ENCODE assay signal across 12 cellular contexts in genomic region chr10:98055875-98056516, GRCh38. TPM values are rescaled to one million over a fixed set of nuclear protein-coding genes. Genes with fewer than 3 reads are reported as not detected.
DNase-seq lines count a peak whose midpoint lies in the region; ATAC-seq and TF ChIP-seq lines count a peak whose summit lies in the region.
"Had no signal": no experiment of that assay in that cellular context is flagged by ENCODE, and none has a peak within 500 bp of the region (broad histone marks: within the 10 kb centered on the region; RNA-seq: fewer than 3 reads in every experiment).

No MANE protein-coding gene starts in this region.

- H3K4me1 ChIP-seq in A673 (ENCODE audit: insufficient read depth, low read length, poor library complexity, severe bottlenecking) (no peaks in the 10 kb centered on the region), BE2C (no peaks in the 10 kb centered on the region)
- H3K4me1 ChIP-seq: sigmoid colon, testis had no signal

- intact Hi-C loops in A673 (cut with micrococcal nuclease; ENCODE audit: unreplicated experiment) = no loop called here
- intact Hi-C loops in posterior vena cava (cut with DNase I) = no loop called here

- no peak overlapping the region for H3K4me3 ChIP-seq in A673 (ENCODE audit: low read depth, low read length, poor library complexity, severe bottlenecking)
- H3K4me3 ChIP-seq in BE2C (ENCODE audit: low read depth, low read length) = no peak overlapping the region
- H3K4me3 ChIP-seq: sigmoid colon, testis had no signal

- no peaks in the 10 kb centered on the region for H3K9me3 ChIP-seq in A673 (ENCODE audit: low read depth, low read length, poor library complexity, severe bottlenecking)
- no peaks in the 10 kb centered on the region for H3K9me3 ChIP-seq in BE2C
- H3K9me3 ChIP-seq: sigmoid colon, testis had no signal

- no peak overlapping the region for H3K27ac ChIP-seq in A673 (ENCODE audit: low read depth, low read length, poor library complexity, severe bottlenecking)
- H3K27ac ChIP-seq: KMS-11, sigmoid colon, testis had no signal

- BruUV-seq in A673 (replicated peaks; lab: Mats Ljungman, UMichigan) = no TSS peak

- H3K27me3 ChIP-seq in A673 (replicated peaks; ENCODE audit: insufficient read depth, low read depth, low read length, poor library complexity) (peaks cover 53% of the 10 kb centered on the region), BE2C (peaks cover 3% of the 10 kb centered on the region; the same call in 1 of the 2 replicates)
- H3K27me3 ChIP-seq: testis had no signal

- ATAC-seq in GM18867 (IDR thresholded peaks at IDR 0.05; ENCODE audit: unreplicated experiment) = peak; percentile 51

- DNase-seq in A673 (ENCODE audit: low spot score) = peak; percentile 35
- peak; percentile 22 for DNase-seq in RPMI7951 (ENCODE audit: low read depth)
- peak; percentile 2 for DNase-seq in fibroblast of peridontal ligament (ENCODE audit: extremely low read depth)
- DNase-seq in T-helper 1 cell = no peak
- no peak for DNase-seq in posterior vena cava (ENCODE audit: low spot score)
- no peak for DNase-seq in BE2C
- no peak for DNase-seq in NCI-H1417 (lab: John Stamatoyannopoulos, UW)
- DNase-seq: amniotic stem cell, sigmoid colon, testis had no signal

- CTCF ChIA-PET in A673 (lab: Charles Lee) = interaction anchor here (1.5 kb wide), 1 partner anchor 13 kb away, joined by 4 read pairs; no protein-coding TSS in a partner anchor

- no peaks in the 10 kb centered on the region for H3K36me3 ChIP-seq in A673 (ENCODE audit: insufficient read depth, low read length, poor library complexity, severe bottlenecking)
- H3K36me3 ChIP-seq in BE2C = no peaks in the 10 kb centered on the region
- H3K36me3 ChIP-seq: sigmoid colon had no signal

- POLR2A ChIA-PET in A673 (lab: Charles Lee; ENCODE audit: low non-redundant PET) = no interaction called here

- no peak for TF ChIP-seq CTCF in A673 (conservative IDR thresholded peaks at IDR 0.05; ENCODE audit: low read depth, low read length)
- TF ChIP-seq CTCF in BE2C (IDR thresholded peaks at IDR 0.05; ENCODE audit: low read depth, low read length) = no peak

RNA-seq across cellular contexts. Expression of gene CRTAC1, which starts 25.6 kb away (rescaled TPM):
- total RNA-seq in A673 (2021) = not detected in 2 replicates
- total RNA-seq in RPMI7951 (2014; rRNA removed; shearing (Covaris generic)) = not detected in 2 replicates
- 10 to 100 TPM; 22.9 to 24.5 TPM for total RNA-seq in posterior vena cava
- not detected for polyA plus RNA-seq in BE2C (2012; ENCODE audit: insufficient read depth, insufficient read length, low read depth)

Comparison
In these comparisons a context has a peak if more than half of its experiments do, and no peak if none do; other contexts are left out.
1. DNase-seq: peak in A673 (single experiment), RPMI7951 (single experiment) and fibroblast of peridontal ligament (single experiment); none in T-helper 1 cell (0 of 5), posterior vena cava (single experiment), BE2C (single experiment) and NCI-H1417 (0 of 3).
2. RNA of gene CRTAC1, which starts 25.6 kb away (total RNA-seq): 22.9 to 24.5 TPM in posterior vena cava; not detected in A673 and not detected in RPMI7951; every median in the first group is over 10 times any median in the second.